In the genomic region with DNA sequence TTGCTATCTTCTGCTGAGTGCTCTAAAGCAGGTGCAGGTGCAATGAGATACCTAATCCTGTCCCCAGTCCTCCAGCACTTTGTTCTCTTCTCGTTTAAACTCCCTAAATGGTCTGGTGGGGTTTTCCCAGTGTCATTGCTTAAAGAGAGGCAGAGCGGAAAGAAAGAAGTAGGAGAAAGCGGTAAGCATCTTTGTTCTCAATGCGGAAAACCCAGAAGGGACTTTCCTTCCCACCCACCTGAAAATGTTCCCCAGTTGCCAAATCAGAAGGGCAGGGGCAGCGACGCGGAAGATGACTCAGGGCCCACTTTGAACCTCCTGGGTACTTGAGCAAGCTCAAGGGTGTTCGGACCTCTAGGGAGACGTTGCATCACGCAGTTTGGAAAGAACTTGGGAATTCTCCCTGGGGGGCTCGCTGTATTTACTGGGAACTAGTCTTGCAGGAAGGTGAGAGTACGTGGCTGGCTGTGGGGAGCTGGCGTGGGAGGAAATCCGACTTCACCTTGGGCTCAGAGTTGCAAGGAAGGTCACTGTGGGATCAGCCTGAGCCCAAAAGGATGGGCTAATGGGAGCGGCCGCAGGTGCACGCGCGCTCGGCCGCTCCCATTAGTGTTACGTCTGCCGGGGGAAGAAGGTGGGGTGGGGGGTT, we compare ENCODE assay signal across 8 cellular contexts. TPM values are rescaled to one million over a fixed set of nuclear protein-coding genes. Genes with fewer than 3 reads are reported as not detected.
A peak's percentile ranks its signal among the peaks of the same experiment; 100 is the strongest.
DNase-seq lines count a peak whose midpoint lies in the region; ATAC-seq and TF ChIP-seq lines count a peak whose summit lies in the region.

No MANE protein-coding gene starts in this region.

- H3K4me3 ChIP-seq in colonic mucosa (peak overlapping the region; percentile 76), neuron (ENCODE audit: low read length) (no peak overlapping the region)

- H3K9ac ChIP-seq in colonic mucosa (ENCODE audit: low read depth in 2 of 2, low read length in 2 of 2): peak overlapping the region in 1 of 2 donors; percentile 74

- intact Hi-C loops in colonic mucosa (cut with DNase I): no loop called here

- no peaks in the 10 kb centered on the region for H3K9me3 ChIP-seq in colonic mucosa
- H3K9me3 ChIP-seq in neuron (ENCODE audit: low read length): peaks cover 2% of the 10 kb centered on the region

- H3K36me3 ChIP-seq in colonic mucosa (no peaks in the 10 kb centered on the region), neuron (ENCODE audit: insufficient read depth, low read length) (no peaks in the 10 kb centered on the region)

- DNase-seq in T-helper 2 cell (peak in 3 of 5 experiments; percentile 24 to 59 (median 32)), colonic mucosa (no peak), mesenteric fat pad (ENCODE audit: low spot score) (no peak), cerebellum (ENCODE audit: low spot score) (no peak), activated gamma-delta T cell (lab: John Stamatoyannopoulos, UW) (no peak)

- peak overlapping the region; percentile 78 for H2AFZ ChIP-seq in neuron (ENCODE audit: low read depth, low read length)

- no peak for TF ChIP-seq CTCF in colonic mucosa (IDR thresholded peaks at IDR 0.05)

- H3K27ac ChIP-seq in colonic mucosa: no peak overlapping the region

- H3K27me3 ChIP-seq in colonic mucosa: no peaks in the 10 kb centered on the region
- peaks cover 58% of the 10 kb centered on the region for H3K27me3 ChIP-seq in neuron (ENCODE audit: insufficient read depth, low read length)

- peaks cover 4% of the 10 kb centered on the region for H3K4me1 ChIP-seq in colonic mucosa
- H3K4me1 ChIP-seq in neuron (ENCODE audit: insufficient read depth, low read length): peaks cover 3% of the 10 kb centered on the region

- ATAC-seq in GM18873 (IDR thresholded peaks at IDR 0.05; ENCODE audit: low FRiP score, unreplicated experiment) (peak; percentile 35), HG02852 (IDR thresholded peaks at IDR 0.05; ENCODE audit: unreplicated experiment) (peak; percentile 40)

RNA-seq across cellular contexts. Expression of a gene that starts 0.6 kb away (rescaled TPM):
- 10 to 100 TPM; 54.0 to 96.5 TPM for total RNA-seq in colonic mucosa
- not detected for total RNA-seq in mesenteric fat pad
- 3.1 TPM for total RNA-seq in cerebellum

Comparison
In these comparisons a context has a peak if more than half of its experiments do, and no peak if none do; other contexts are left out.
1. DNase-seq: peak in T-helper 2 cell (3 of 5); none in colonic mucosa (single experiment), mesenteric fat pad (single experiment), cerebellum (single experiment) and activated gamma-delta T cell (single experiment).
2. RNA of a gene that starts 0.6 kb away (total RNA-seq): 54.0 to 96.5 TPM in colonic mucosa; 3.1 TPM in cerebellum (single experiment) and not detected in mesenteric fat pad (single experiment); every median in the first group is over 10 times any median in the second.